ENCODE assay signal across 8 cellular contexts in the genomic region with DNA sequence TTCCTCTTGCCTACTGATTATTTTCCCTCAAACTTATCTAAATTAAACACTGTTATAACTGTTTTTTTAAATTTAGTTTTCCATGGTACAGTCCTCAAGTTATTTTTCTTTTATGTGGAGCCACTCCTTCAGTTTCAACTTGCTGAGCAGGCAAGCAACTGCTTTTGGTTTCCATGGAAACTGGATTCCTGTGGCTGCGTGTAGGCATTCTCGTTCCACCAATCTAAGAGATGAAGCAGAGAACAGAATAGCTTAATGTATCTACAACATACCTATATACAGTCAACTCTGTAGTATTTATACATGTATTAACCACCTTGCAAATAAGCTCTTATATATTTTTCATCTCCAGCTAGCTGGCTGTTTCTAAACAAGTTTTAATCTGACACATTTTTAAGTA. TPM values are rescaled to one million over a fixed set of nuclear protein-coding genes. Genes with fewer than 3 reads are reported as not detected.
A peak's percentile ranks its signal among the peaks of the same experiment; 100 is the strongest.
DNase-seq lines count a peak whose midpoint lies in the region; ATAC-seq and TF ChIP-seq lines count a peak whose summit lies in the region.

No MANE protein-coding gene starts in this region.

- ATAC-seq in lower lobe of right lung = peak; percentile 81
- no peak for ATAC-seq in GM21717 (IDR thresholded peaks at IDR 0.05; ENCODE audit: unreplicated experiment)
- ATAC-seq in HG02938 (IDR thresholded peaks at IDR 0.05; ENCODE audit: unreplicated experiment) = no peak
- ATAC-seq in GM19035 (IDR thresholded peaks at IDR 0.05; ENCODE audit: unreplicated experiment) = no peak

- H3K4me1 ChIP-seq in lower lobe of right lung = peaks cover 35% of the 10 kb centered on the region

- no peaks in the 10 kb centered on the region for H3K27me3 ChIP-seq in lower lobe of right lung (ENCODE audit: low read depth)

- intact Hi-C loops in lower lobe of right lung (cut with DNase I) = no loop called here

- no peak overlapping the region for H3K4me3 ChIP-seq in AG09309 (ENCODE audit: control insufficient read depth, low read depth, low read length)
- no peak overlapping the region for H3K4me3 ChIP-seq in astrocyte of the cerebellum (ENCODE audit: low read depth, low read length)
- no peak overlapping the region for H3K4me3 ChIP-seq in lower lobe of right lung

- H3K36me3 ChIP-seq in lower lobe of right lung = peaks cover 13% of the 10 kb centered on the region

- TF ChIP-seq CTCF in AG09309 (IDR thresholded peaks at IDR 0.05; ENCODE audit: control insufficient read depth, insufficient read depth, low read depth, low read length, missing control alignments) (no peak), astrocyte of the cerebellum (IDR thresholded peaks at IDR 0.05; ENCODE audit: low read depth, low read length, missing control alignments) (no peak), lower lobe of right lung (IDR thresholded peaks at IDR 0.05) (no peak)

- H3K27ac ChIP-seq in lower lobe of right lung = peak overlapping the region; percentile 44

- no peaks in the 10 kb centered on the region for H3K9me3 ChIP-seq in lower lobe of right lung

- in situ Hi-C loops in astrocyte of the cerebellum (cut with HindIII; ENCODE audit: low sequenced_read_pairs) = no loop called here

- DNase-seq in AG09309 (ENCODE audit: low read depth) (peak; percentile 75), HS-5 (ENCODE audit: low read depth) (peak; percentile 63), astrocyte of the cerebellum (ENCODE audit: low read depth) (peak; percentile 82), lower lobe of right lung (no peak), NCI-H510A treated with DMSO at 0.1 percent for 48 hours (lab: John Stamatoyannopoulos, UW) (no peak)

RNA-seq across cellular contexts. Expression of a gene that starts 25.8 kb away (rescaled TPM):
- total RNA-seq in lower lobe of right lung = 834 TPM

RNA-seq across cellular contexts. Expression of a gene that starts 55.4 kb away (rescaled TPM):
- total RNA-seq in lower lobe of right lung = 39.5 TPM

Comparison
In these comparisons a context has a peak if more than half of its experiments do, and no peak if none do; other contexts are left out.
1. DNase-seq: peak in AG09309 (single experiment), HS-5 (single experiment) and astrocyte of the cerebellum (single experiment); none in lower lobe of right lung (single experiment) and NCI-H510A treated with DMSO at 0.1 percent for 48 hours (single experiment).
2. ATAC-seq: peak in lower lobe of right lung (2 of 2); none in GM21717 (single experiment), HG02938 (single experiment) and GM19035 (single experiment).